Comparison of ENCODE assay signal across 1 cellular context in the genomic region with DNA sequence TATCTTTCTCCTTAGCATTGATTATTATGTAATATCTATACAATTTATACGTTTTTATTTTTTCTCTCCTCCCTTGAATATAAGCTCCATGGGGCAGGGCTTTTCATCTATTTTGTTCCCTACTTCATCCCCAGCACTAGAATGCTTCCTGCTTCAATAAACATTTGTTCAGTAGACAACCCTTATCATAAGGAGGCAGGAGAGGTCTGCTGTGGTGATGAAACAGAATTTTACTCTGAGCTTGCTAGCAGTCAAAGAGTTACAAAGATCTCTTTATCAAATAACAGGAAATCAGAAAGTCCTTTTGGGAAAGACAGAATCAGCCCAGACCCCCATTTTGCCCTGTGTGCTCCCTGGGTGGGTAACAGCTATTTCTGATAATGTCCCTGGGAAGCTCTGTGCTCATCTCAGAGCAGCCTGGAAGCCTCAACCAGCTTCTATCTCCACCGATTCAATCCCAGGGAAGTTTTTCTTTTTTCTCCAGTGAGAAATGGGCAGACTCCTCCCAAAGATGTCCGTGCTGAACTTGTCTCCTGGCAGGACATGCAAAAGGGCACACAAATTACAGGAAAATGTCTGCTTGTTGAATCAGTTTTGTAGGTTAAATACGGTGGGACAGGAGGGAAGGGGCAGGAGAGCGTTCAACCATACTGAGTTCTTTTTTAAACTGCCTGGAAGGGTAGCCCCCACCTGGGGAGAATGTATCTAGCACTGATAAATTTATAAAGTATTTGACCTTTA.
TF ChIP-seq lines count a peak whose summit lies in the region.

No MANE protein-coding gene starts in this region.

TF ChIP-seq in A549, 52 proteins besides CTCF, POLR2A, EP300 and RAD21 (continued from another document):
- TF ChIP-seq, protein P1, sequence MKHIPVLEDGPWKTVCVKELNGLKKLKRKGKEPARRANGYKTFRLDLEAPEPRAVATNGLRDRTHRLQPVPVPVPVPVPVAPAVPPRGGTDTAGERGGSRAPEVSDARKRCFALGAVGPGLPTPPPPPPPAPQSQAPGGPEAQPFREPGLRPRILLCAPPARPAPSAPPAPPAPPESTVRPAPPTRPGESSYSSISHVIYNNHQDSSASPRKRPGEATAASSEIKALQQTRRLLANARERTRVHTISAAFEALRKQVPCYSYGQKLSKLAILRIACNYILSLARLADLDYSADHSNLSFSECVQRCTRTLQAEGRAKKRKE (CRISPR knock-in tag; IDR thresholded peaks at IDR 0.05; ENCODE audit: low read depth), result no peak
- TF ChIP-seq, protein P2, sequence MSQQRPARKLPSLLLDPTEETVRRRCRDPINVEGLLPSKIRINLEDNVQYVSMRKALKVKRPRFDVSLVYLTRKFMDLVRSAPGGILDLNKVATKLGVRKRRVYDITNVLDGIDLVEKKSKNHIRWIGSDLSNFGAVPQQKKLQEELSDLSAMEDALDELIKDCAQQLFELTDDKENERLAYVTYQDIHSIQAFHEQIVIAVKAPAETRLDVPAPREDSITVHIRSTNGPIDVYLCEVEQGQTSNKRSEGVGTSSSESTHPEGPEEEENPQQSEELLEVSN (IDR thresholded peaks at IDR 0.05; ENCODE audit: borderline replicate concordance, low read depth), result no peak
- no peak for TF ChIP-seq FOSB (CRISPR knock-in tag; IDR thresholded peaks at IDR 0.05)
